Comparison of ENCODE assay signal across 21 cellular contexts in the genomic region with DNA sequence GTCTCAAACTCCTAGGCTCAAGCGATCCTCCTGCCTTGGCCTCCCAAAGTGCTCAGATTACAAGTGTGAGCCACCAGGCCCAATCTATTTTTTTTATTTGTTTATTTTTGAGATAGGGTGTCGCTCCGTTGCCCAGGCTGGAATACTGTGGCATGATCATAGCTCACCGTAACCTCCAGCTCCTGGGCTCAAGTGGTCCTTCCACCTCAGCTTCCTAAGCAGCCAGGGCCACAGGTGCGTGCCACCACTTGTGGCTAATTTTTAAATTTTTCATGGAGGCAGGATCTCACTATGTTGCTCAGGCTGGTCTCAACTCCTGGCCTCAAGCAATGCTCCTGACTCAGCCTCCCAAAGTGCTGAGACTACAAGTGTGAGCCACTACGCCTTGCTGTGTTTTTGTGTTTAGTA. TPM values are rescaled to one million over a fixed set of nuclear protein-coding genes. Genes with fewer than 3 reads are reported as not detected.
A peak's percentile ranks its signal among the peaks of the same experiment; 100 is the strongest.
DNase-seq lines count a peak whose midpoint lies in the region; ATAC-seq and TF ChIP-seq lines count a peak whose summit lies in the region.
"Had no signal": no experiment of that assay in that cellular context is flagged by ENCODE, and none has a peak within 500 bp of the region (broad histone marks: within the 10 kb centered on the region; RNA-seq: fewer than 3 reads in every experiment).

No MANE protein-coding gene starts in this region.

- no peak for TF ChIP-seq CTCF in activated B cell treated with CpG ODN at 0.5 μM for 24 hours (IDR thresholded peaks at IDR 0.05)
- TF ChIP-seq CTCF in omental fat pad (IDR thresholded peaks at IDR 0.05) = no peak

- H3K4me1 Mint-ChIP-seq in activated naive CD4-positive, alpha-beta T cell treated with anti-CD3 and anti-CD28 coated beads, Interleukin-2, amount 10 ng/mL, durations not matched to agents 7 days and 5 days = peaks cover 33% of the 10 kb centered on the region
- H3K4me1 Mint-ChIP-seq in IgD-negative memory B cell (peaks cover 23 to 44% (median 31%) of the 10 kb centered on the region in 3 donors), activated B cell treated with CpG ODN at 0.5 μM for 24 hours (peaks cover 79% of the 10 kb centered on the region), immature natural killer cell (peaks cover 31 to 47% of the 10 kb centered on the region in 2 donors)
- H3K4me1 Mint-ChIP-seq: neural progenitor cell had no signal

- CTCF ChIA-PET in activated naive CD4-positive, alpha-beta T cell treated with anti-CD3 and anti-CD28 coated beads, Interleukin-2, amount 10 ng/mL, durations not matched to agents 7 days and 5 days (lab: Charles Lee) = interaction anchor here (0.6 kb wide), 1 partner anchor 12 kb away, joined by 3 read pairs; no protein-coding TSS in a partner anchor
- CTCF ChIA-PET in activated B cell treated with CpG ODN at 0.5 μM for 24 hours (lab: Charles Lee) = no interaction called here

- peaks cover 7% of the 10 kb centered on the region for H3K36me3 Mint-ChIP-seq in activated naive CD4-positive, alpha-beta T cell treated with anti-CD3 and anti-CD28 coated beads, Interleukin-2, amount 10 ng/mL, durations not matched to agents 7 days and 5 days
- peaks cover 8% of the 10 kb centered on the region for H3K36me3 Mint-ChIP-seq in IgD-negative memory B cell
- H3K36me3 Mint-ChIP-seq in activated B cell treated with CpG ODN at 0.5 μM for 24 hours (ENCODE audit: low read depth) = peaks cover 13% of the 10 kb centered on the region
- H3K36me3 Mint-ChIP-seq in immature natural killer cell = peaks cover 0 to under 1% (median 0%) of the 10 kb centered on the region in 3 donors
- H3K36me3 Mint-ChIP-seq: neural progenitor cell had no signal

- POLR2A ChIA-PET in activated B cell treated with CpG ODN at 0.5 μM for 24 hours (lab: Charles Lee) = interaction anchor here (1.1 kb wide), 1 partner anchor 71 kb away, joined by 3 read pairs; a partner anchor contains a TSS

- H3K27me3 Mint-ChIP-seq in activated naive CD4-positive, alpha-beta T cell treated with anti-CD3 and anti-CD28 coated beads, Interleukin-2, amount 10 ng/mL, durations not matched to agents 7 days and 5 days = no peaks in the 10 kb centered on the region
- H3K27me3 Mint-ChIP-seq in IgD-negative memory B cell (no peaks in the 10 kb centered on the region), activated B cell treated with CpG ODN at 0.5 μM for 24 hours (no peaks in the 10 kb centered on the region), immature natural killer cell (ENCODE audit: low read depth in 3 of 3) (no peaks in the 10 kb centered on the region)
- H3K27me3 Mint-ChIP-seq: type B pancreatic cell had no signal

- no peak for DNase-seq in activated naive CD4-positive, alpha-beta T cell treated with anti-CD3 and anti-CD28 coated beads, Interleukin-2, amount 10 ng/mL, durations not matched to agents 7 days and 5 days
- no peak for DNase-seq in activated naive CD4-positive, alpha-beta T cell treated with anti-CD3 and anti-CD28 coated beads, Interleukin-2, amount 50 U/mL, for 16 hours
- DNase-seq in activated B cell treated with CpG ODN at 0.5 μM for 24 hours = no peak
- no peak for DNase-seq in immature natural killer cell
- no peak for DNase-seq in NCI-H226
- DNase-seq in omental fat pad (ENCODE audit: low spot score) = no peak
- DNase-seq: activated T-cell treated with anti-CD3 and anti-CD28 coated beads, Interleukin-2, amount 50 U/mL, for 1 hour; adrenal gland; brain microvascular endothelial cell; effector CD4-positive, alpha-beta T cell; head of caudate nucleus; kidney glomerular epithelial cell; NCI-H1436; NCI-H524; stimulated activated CD8-positive, alpha-beta memory T cell treated with anti-CD3 and anti-CD28 coated beads, Interleukin-4, amount 100 ng/mL, for 48 hours; T-helper 1 cell had no signal

- H3K4me3 Mint-ChIP-seq in activated naive CD4-positive, alpha-beta T cell treated with anti-CD3 and anti-CD28 coated beads, Interleukin-2, amount 10 ng/mL, durations not matched to agents 7 days and 5 days = no peak overlapping the region
- H3K4me3 Mint-ChIP-seq in IgD-negative memory B cell = peak overlapping the region in 2 of 4 donors; percentile 39 to 66
- no peak overlapping the region for H3K4me3 Mint-ChIP-seq in activated B cell treated with CpG ODN at 0.5 μM for 24 hours
- H3K4me3 Mint-ChIP-seq in immature natural killer cell = no peak overlapping the region
- H3K4me3 Mint-ChIP-seq: neural progenitor cell, type B pancreatic cell had no signal

- H3K9me3 Mint-ChIP-seq in activated naive CD4-positive, alpha-beta T cell treated with anti-CD3 and anti-CD28 coated beads, Interleukin-2, amount 10 ng/mL, durations not matched to agents 7 days and 5 days = no peaks in the 10 kb centered on the region
- H3K9me3 Mint-ChIP-seq in IgD-negative memory B cell = no peaks in the 10 kb centered on the region
- H3K9me3 Mint-ChIP-seq in activated B cell treated with CpG ODN at 0.5 μM for 24 hours = no peaks in the 10 kb centered on the region
- no peaks in the 10 kb centered on the region for H3K9me3 Mint-ChIP-seq in immature natural killer cell
- H3K9me3 Mint-ChIP-seq: neural progenitor cell, type B pancreatic cell had no signal

- H3K27ac Mint-ChIP-seq in activated naive CD4-positive, alpha-beta T cell treated with anti-CD3 and anti-CD28 coated beads, Interleukin-2, amount 10 ng/mL, durations not matched to agents 7 days and 5 days = peak overlapping the region; percentile 14
- H3K27ac Mint-ChIP-seq in IgD-negative memory B cell (peak overlapping the region in 2 of 3 donors; percentile 16 to 35), activated B cell treated with CpG ODN at 0.5 μM for 24 hours (peak overlapping the region; percentile 30), immature natural killer cell (peak overlapping the region in 5 of 6 donors; percentile 19 to 92 (median 77))
- H3K27ac Mint-ChIP-seq: neural progenitor cell, type B pancreatic cell had no signal

- ATAC-seq in activated B cell treated with CpG ODN at 0.5 μM for 24 hours (ENCODE audit: low read depth) = no peak
- ATAC-seq in omental fat pad (ENCODE audit: low FRiP score) = no peak
- no peak for ATAC-seq in GM18861 (IDR thresholded peaks at IDR 0.05; ENCODE audit: unreplicated experiment)
- ATAC-seq: HCT116 had no signal

- intact Hi-C loops in activated B cell treated with CpG ODN at 0.5 μM for 24 hours (cut with micrococcal nuclease) = loop anchor here (10.0 kb wide), 1 partner anchor 52 kb away; no protein-coding TSS in a partner anchor

RNA-seq across cellular contexts. Expression of a gene that starts 9.8 kb away (rescaled TPM):
- polyA plus RNA-seq in IgD-negative memory B cell (6.9 TPM), immature natural killer cell (1 to 10 TPM; 1.1 to 3.2 (median 1.4) TPM)
- total RNA-seq in activated B cell treated with CpG ODN at 0.5 μM for 24 hours (25.9 and 28.4 TPM in 2 replicates), omental fat pad (10 to 100 TPM; 19.9 to 25.4 (median 22.7) TPM)

Comparison
In these comparisons a context has a peak if more than half of its experiments do, and no peak if none do; other contexts are left out.
1. H3K27ac Mint-ChIP-seq: peak in every context shown above with its lines; median percentile 77 in immature natural killer cell; 30 in activated B cell treated with CpG ODN at 0.5 μM for 24 hours; 26 in IgD-negative memory B cell; 14 in activated naive CD4-positive, alpha-beta T cell treated with anti-CD3 and anti-CD28 coated beads, Interleukin-2, amount 10 ng/mL, durations not matched to agents 7 days and 5 days.